Comparison of ENCODE assay signal across 8 cellular contexts in genomic region chr11:107898270-107898669, GRCh38. TPM values are rescaled to one million over a fixed set of nuclear protein-coding genes. Genes with fewer than 3 reads are reported as not detected.
DNase-seq lines count a peak whose midpoint lies in the region; ATAC-seq, FAIRE-seq and TF ChIP-seq lines count a peak whose summit lies in the region.

No MANE protein-coding gene starts in this region.

- H3K27me3 ChIP-seq in uterus, result no peaks in the 10 kb centered on the region

- peak in 3 of 4 experiments; percentile 46 to 58 (median 52) for TF ChIP-seq CTCF in uterus (IDR thresholded peaks at IDR 0.05)

- H3K36me3 ChIP-seq in uterus, result no peaks in the 10 kb centered on the region

- intact Hi-C loops in uterus (cut with DNase I; ENCODE audit: low total_unique reads), result no loop called here

- no peak overlapping the region for H3K27ac ChIP-seq in uterus

- H3K4me3 ChIP-seq in uterus, result no peak overlapping the region

- ATAC-seq in GM18868 (IDR thresholded peaks at IDR 0.05; ENCODE audit: unreplicated experiment), result peak; percentile 87

- H3K9me3 ChIP-seq in uterus, result no peaks in the 10 kb centered on the region

- TF ChIP-seq POLR2A in uterus (IDR thresholded peaks at IDR 0.05), result no peak

- H3K4me1 ChIP-seq in uterus, result no peaks in the 10 kb centered on the region

- DNase-seq in COLO829 (ENCODE audit: low spot score) (peak; percentile 10), HPDE6-E6E7 (ENCODE audit: extremely low spot score) (peak; percentile 53), iPS-NIHi7 (ENCODE audit: extremely low spot score) (peak; percentile 34), uterus (no peak), DMS153 treated with DMSO at 0.1 percent for 48 hours (lab: John Stamatoyannopoulos, UW; ENCODE audit: unreplicated experiment) (no peak), DMS153 (lab: John Stamatoyannopoulos, UW) (no peak)

- peak; percentile 91 for FAIRE-seq in TTC549 (lab: Jason Lieb, UNC)

RNA-seq across cellular contexts. Expression of gene RAB39A, which starts 30.0 kb away (rescaled TPM):
- total RNA-seq in uterus, result 1 to 10 TPM in 1 of 4 donors, under 1 TPM in 2, not detected in 1; 0.26 to 3.9 (median 0.79) TPM

RNA-seq across cellular contexts. Expression of gene SLC35F2, which starts 39.7 kb away (rescaled TPM):
- 10 to 100 TPM in 1 of 4 donors, 1 to 10 TPM in 3; 5.4 to 34.9 (median 6.2) TPM for total RNA-seq in uterus

Comparison
In these comparisons a context has a peak if more than half of its experiments do, and no peak if none do; other contexts are left out.
1. DNase-seq: peak in COLO829 (single experiment), HPDE6-E6E7 (single experiment) and iPS-NIHi7 (single experiment); none in uterus (0 of 2), DMS153 treated with DMSO at 0.1 percent for 48 hours (single experiment) and DMS153 (single experiment).